Comparison of ENCODE assay signal across 1 cellular context in the genomic region with DNA sequence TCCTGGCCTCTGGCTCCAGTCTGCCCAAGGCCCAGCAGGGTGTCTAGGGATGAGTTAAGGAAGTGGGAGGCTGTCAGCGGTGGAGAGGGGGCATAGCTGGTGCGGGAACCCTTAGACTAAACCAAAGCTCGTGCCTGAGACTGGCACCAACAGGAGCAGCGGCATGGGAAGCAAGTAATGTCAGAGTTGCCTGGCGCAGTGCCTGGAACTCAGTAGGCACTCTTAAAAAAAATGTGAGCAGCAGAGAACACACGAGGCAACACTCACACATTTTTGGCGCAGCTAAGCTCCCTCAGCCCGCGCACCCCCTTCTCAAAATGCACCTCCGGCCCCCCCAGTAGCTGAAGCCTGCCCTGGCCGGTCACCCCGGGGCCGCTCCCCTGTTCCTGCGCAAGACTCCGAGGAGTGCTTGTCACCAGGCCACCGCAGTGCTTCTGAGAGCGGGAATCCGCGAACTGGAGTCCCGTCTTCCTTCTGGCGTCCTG.
TF ChIP-seq lines count a peak whose summit lies in the region.

No MANE protein-coding gene starts in this region.

TF ChIP-seq in HCT116, 20 proteins besides CTCF, POLR2A, EP300 and RAD21 (continued from another document):
- TF ChIP-seq, protein P1, sequence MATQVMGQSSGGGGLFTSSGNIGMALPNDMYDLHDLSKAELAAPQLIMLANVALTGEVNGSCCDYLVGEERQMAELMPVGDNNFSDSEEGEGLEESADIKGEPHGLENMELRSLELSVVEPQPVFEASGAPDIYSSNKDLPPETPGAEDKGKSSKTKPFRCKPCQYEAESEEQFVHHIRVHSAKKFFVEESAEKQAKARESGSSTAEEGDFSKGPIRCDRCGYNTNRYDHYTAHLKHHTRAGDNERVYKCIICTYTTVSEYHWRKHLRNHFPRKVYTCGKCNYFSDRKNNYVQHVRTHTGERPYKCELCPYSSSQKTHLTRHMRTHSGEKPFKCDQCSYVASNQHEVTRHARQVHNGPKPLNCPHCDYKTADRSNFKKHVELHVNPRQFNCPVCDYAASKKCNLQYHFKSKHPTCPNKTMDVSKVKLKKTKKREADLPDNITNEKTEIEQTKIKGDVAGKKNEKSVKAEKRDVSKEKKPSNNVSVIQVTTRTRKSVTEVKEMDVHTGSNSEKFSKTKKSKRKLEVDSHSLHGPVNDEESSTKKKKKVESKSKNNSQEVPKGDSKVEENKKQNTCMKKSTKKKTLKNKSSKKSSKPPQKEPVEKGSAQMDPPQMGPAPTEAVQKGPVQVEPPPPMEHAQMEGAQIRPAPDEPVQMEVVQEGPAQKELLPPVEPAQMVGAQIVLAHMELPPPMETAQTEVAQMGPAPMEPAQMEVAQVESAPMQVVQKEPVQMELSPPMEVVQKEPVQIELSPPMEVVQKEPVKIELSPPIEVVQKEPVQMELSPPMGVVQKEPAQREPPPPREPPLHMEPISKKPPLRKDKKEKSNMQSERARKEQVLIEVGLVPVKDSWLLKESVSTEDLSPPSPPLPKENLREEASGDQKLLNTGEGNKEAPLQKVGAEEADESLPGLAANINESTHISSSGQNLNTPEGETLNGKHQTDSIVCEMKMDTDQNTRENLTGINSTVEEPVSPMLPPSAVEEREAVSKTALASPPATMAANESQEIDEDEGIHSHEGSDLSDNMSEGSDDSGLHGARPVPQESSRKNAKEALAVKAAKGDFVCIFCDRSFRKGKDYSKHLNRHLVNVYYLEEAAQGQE (IDR thresholded peaks at IDR 0.05; ENCODE audit: low read depth) = no peak
- TF ChIP-seq ELF1 (IDR thresholded peaks at IDR 0.05; ENCODE audit: borderline replicate concordance, low read depth) = no peak
- no peak for TF ChIP-seq SRF (IDR thresholded peaks at IDR 0.05; ENCODE audit: low read depth)
- TF ChIP-seq SP1 (IDR thresholded peaks at IDR 0.05; ENCODE audit: low read depth) = no peak
